20 cellular contexts compared by ENCODE assay signal in the genomic region with DNA sequence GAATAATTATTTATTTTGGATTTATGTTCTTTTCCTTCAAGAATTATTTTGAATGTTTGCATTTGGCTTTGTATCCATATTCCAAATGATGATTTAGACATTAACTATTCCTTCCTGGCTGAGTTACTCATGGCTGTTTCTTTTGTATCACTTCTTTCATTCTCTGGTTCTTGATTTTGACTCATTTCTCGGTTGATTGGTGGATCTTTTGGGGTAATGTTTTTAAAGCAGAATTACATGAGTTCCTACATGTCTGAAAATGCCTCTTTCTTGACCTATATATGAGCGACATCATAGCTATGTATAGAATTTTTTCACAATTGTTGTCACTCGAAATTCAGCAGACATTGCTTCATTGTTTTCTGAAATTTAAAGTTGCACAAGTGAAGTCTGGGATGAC. TPM values are rescaled to one million over a fixed set of nuclear protein-coding genes. Genes with fewer than 3 reads are reported as not detected.
"Had no signal": no experiment of that assay in that cellular context is flagged by ENCODE, and none has a peak within 500 bp of the region (broad histone marks: within the 10 kb centered on the region; RNA-seq: fewer than 3 reads in every experiment).

No MANE protein-coding gene starts in this region.

- H3K4me1 Mint-ChIP-seq: activated B cell treated with CpG ODN at 0.5 μM for 24 hours; activated CD4-positive, alpha-beta T cell treated with anti-CD3 and anti-CD28 coated beads, Interleukin-2, amount 10 ng/mL, durations not matched to agents 24 days and 14 days; activated T-helper 17 cell treated with anti-CD3 and anti-CD28 coated beads, Interleukin-2, amount 50 U/mL, for 72 hours; endodermal cell; naive thymus-derived CD4-positive, alpha-beta T cell; stimulated activated memory B cell treated with anti-CD40 and anti-IgM and Interleukin-4, amounts not matched to agents 10 μg/mL and 1 μg/mL and 100 μg/mL, for 72 hours; T-helper 17 cell had no signal

- H3K27me3 ChIP-seq: adrenal gland, body of pancreas, spleen had no signal

- H3K4me3 Mint-ChIP-seq: activated B cell treated with CpG ODN at 0.5 μM for 24 hours; activated CD4-positive, alpha-beta T cell treated with anti-CD3 and anti-CD28 coated beads, Interleukin-2, amount 10 ng/mL, durations not matched to agents 24 days and 14 days; activated naive CD4-positive, alpha-beta T cell treated with anti-CD3 and anti-CD28 coated beads for 36 hours; activated T-helper 17 cell treated with anti-CD3 and anti-CD28 coated beads, Interleukin-2, amount 50 U/mL, for 72 hours; endodermal cell; naive thymus-derived CD4-positive, alpha-beta T cell; stimulated activated memory B cell treated with anti-CD40 and anti-IgM and Interleukin-4, amounts not matched to agents 10 μg/mL and 1 μg/mL and 100 μg/mL, for 72 hours; T-helper 17 cell had no signal

- ATAC-seq: activated T-helper 17 cell treated with anti-CD3 and anti-CD28 coated beads, Interleukin-2, amount 50 U/mL, for 72 hours; body of pancreas; left colon; naive thymus-derived CD4-positive, alpha-beta T cell; right cardiac atrium; stimulated activated memory B cell treated with anti-CD40 and anti-IgM and Interleukin-4, amounts not matched to agents 10 μg/mL and 1 μg/mL and 100 μg/mL, for 72 hours; T-helper 17 cell had no signal

- H3K27ac Mint-ChIP-seq: activated B cell treated with CpG ODN at 0.5 μM for 24 hours; activated CD4-positive, alpha-beta T cell treated with anti-CD3 and anti-CD28 coated beads, Interleukin-2, amount 10 ng/mL, durations not matched to agents 24 days and 14 days; activated naive CD4-positive, alpha-beta T cell treated with anti-CD3 and anti-CD28 coated beads for 36 hours; activated T-helper 17 cell treated with anti-CD3 and anti-CD28 coated beads, Interleukin-2, amount 50 U/mL, for 72 hours; endodermal cell; naive thymus-derived CD4-positive, alpha-beta T cell; stimulated activated memory B cell treated with anti-CD40 and anti-IgM and Interleukin-4, amounts not matched to agents 10 μg/mL and 1 μg/mL and 100 μg/mL, for 72 hours; T-helper 17 cell had no signal

- H3K9me3 Mint-ChIP-seq: activated CD4-positive, alpha-beta T cell treated with anti-CD3 and anti-CD28 coated beads, Interleukin-2, amount 10 ng/mL, durations not matched to agents 24 days and 14 days; activated naive CD4-positive, alpha-beta T cell treated with anti-CD3 and anti-CD28 coated beads for 36 hours had no signal

- H3K27ac ChIP-seq: adrenal gland, body of pancreas, neutrophil, spleen, tibial artery had no signal

- H3K27me3 Mint-ChIP-seq: activated CD4-positive, alpha-beta T cell treated with anti-CD3 and anti-CD28 coated beads, Interleukin-2, amount 10 ng/mL, durations not matched to agents 24 days and 14 days had no signal

- H3K4me3 ChIP-seq: adrenal gland, body of pancreas, spleen, tibial artery had no signal

- H3K4me1 ChIP-seq: adrenal gland, body of pancreas, spleen, tibial artery had no signal

- H3K9me3 ChIP-seq: adrenal gland, body of pancreas, neutrophil, tibial artery had no signal

- DNase-seq: activated B cell treated with CpG ODN at 0.5 μM for 24 hours; activated CD4-positive, alpha-beta T cell treated with anti-CD3 and anti-CD28 coated beads, Interleukin-2, amount 10 ng/mL, durations not matched to agents 24 days and 14 days; activated naive CD4-positive, alpha-beta T cell treated with anti-CD3 and anti-CD28 coated beads for 36 hours; activated T-cell treated with anti-CD3 and anti-CD28 coated beads for 4 hours; adrenal gland; body of pancreas; endodermal cell; hippocampal formation; left colon; naive thymus-derived CD4-positive, alpha-beta T cell; right cardiac atrium; spleen; stimulated activated CD4-positive, alpha-beta T cell treated with anti-CD3 and anti-CD28 coated beads, Interleukin-1b, Interleukin-23, amount 100 ng/mL, for 48 hours; T-helper 17 cell; tibial artery had no signal

- H3K36me3 ChIP-seq: adrenal gland, neutrophil, spleen, tibial artery had no signal

- H3K36me3 Mint-ChIP-seq: naive thymus-derived CD4-positive, alpha-beta T cell; stimulated activated memory B cell treated with anti-CD40 and anti-IgM and Interleukin-4, amounts not matched to agents 10 μg/mL and 1 μg/mL and 100 μg/mL, for 72 hours had no signal

RNA-seq across cellular contexts. Expression of gene CYP26B1, which starts 39.5 kb away (rescaled TPM):
- total RNA-seq: activated B cell treated with CpG ODN at 0.5 μM for 24 hours; activated CD4-positive, alpha-beta T cell treated with anti-CD3 and anti-CD28 coated beads, Interleukin-2, amount 10 ng/mL, durations not matched to agents 24 days and 14 days; activated CD8-positive, alpha-beta memory T cell treated with anti-CD3 and anti-CD28 coated beads for 36 hours; activated naive CD4-positive, alpha-beta T cell treated with anti-CD3 and anti-CD28 coated beads for 36 hours; dermis microvascular lymphatic vessel endothelial cell; naive thymus-derived CD4-positive, alpha-beta T cell; T-helper 17 cell had no signal
